In the genomic region with DNA sequence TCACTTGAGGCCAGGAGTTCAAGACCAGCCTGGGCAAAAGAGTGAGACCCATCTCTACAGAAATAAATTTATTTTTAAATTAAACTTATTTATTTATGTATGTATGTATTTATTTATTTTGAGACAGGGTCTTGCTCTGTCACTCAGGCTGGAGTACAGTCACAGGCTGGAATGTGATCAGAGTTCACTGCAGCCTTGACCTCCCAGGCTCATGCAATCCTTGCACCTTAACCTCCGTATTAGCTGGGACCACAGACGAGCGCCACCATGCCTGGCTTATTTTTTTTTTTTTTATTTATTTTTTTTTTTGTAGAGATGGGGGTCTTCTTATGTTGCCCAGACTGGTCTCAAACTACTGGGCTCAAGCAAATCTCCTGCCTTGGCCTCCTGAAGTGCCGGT, we compare ENCODE assay signal across 30 cellular contexts.
"Had no signal": no experiment of that assay in that cellular context is flagged by ENCODE, and none has a peak within 500 bp of the region (broad histone marks: within the 10 kb centered on the region; RNA-seq: fewer than 3 reads in every experiment).

No MANE protein-coding gene starts in this region.

- H3K36me3 ChIP-seq: neutrophil, pancreas, prostate gland, spleen, suprapubic skin, tibial artery, transverse colon, upper lobe of right lung, uterus had no signal

- H3K36me3 Mint-ChIP-seq: naive B cell; naive thymus-derived CD8-positive, alpha-beta T cell; natural killer cell treated with Interleukin-12 subunit alpha and Interleukin-12 subunit beta and Interleukin-15 and Interleukin-18, amount 100 ng/mL, for 72 hours; stimulated activated memory B cell treated with anti-CD40 and anti-IgM and Interleukin-4, amounts not matched to agents 10 μg/mL and 1 μg/mL and 100 μg/mL, for 72 hours; type B pancreatic cell had no signal

- H3K4me3 Mint-ChIP-seq: natural killer cell treated with Interleukin-12 subunit alpha and Interleukin-12 subunit beta and Interleukin-15 and Interleukin-18, amount 100 ng/mL, for 72 hours; nephron progenitor cell; neural crest cell; stimulated activated memory B cell treated with anti-CD40 and anti-IgM and Interleukin-4, amounts not matched to agents 10 μg/mL and 1 μg/mL and 100 μg/mL, for 72 hours; stimulated activated naive CD8-positive, alpha-beta T cell treated with anti-CD3 and anti-CD28 coated beads, Interleukin-15, amount 100 ng/mL, for 72 hours; type B pancreatic cell had no signal

- DNase-seq: naive B cell; naive thymus-derived CD8-positive, alpha-beta T cell; nephron progenitor cell; nucleus accumbens; pancreas; right cardiac atrium; spleen; stimulated activated CD4-positive, alpha-beta T cell treated with anti-CD3 and anti-CD28 coated beads, Interleukin-12 subunit alpha, Interleukin-12 subunit beta, amount 100 ng/mL, for 4 hours; stimulated activated CD4-positive, alpha-beta T cell treated with anti-CD3 and anti-CD28 coated beads, Interleukin-1b, Interleukin-23, amount 100 ng/mL, for 48 hours; stimulated activated CD4-positive, alpha-beta T cell treated with anti-CD3 and anti-CD28 coated beads, Interleukin-4, amount 100 ng/mL, for 1 hour; stimulated activated CD4-positive, alpha-beta T cell treated with anti-CD3 and anti-CD28 coated beads, Interleukin-4, amount 100 ng/mL, for 4 hours; stimulated activated CD8-positive, alpha-beta memory T cell treated with anti-CD3 and anti-CD28 coated beads, Interleukin-4, amount 100 ng/mL, for 48 hours; stimulated activated naive CD4-positive, alpha-beta T cell; stimulated activated naive CD8-positive, alpha-beta T cell treated with anti-CD3 and anti-CD28 coated beads, Interleukin-15, amount 100 ng/mL, for 72 hours; stimulated activated naive CD8-positive, alpha-beta T cell treated with anti-CD3 and anti-CD28 coated beads, Interleukin-15, Interleukin-2, amounts not matched to agents 100 U/mL and 50 U/mL, for 24 hours; substantia nigra; testis; tibial artery; transverse colon; upper lobe of right lung; uterus had no signal

- H3K4me3 ChIP-seq: pancreas, prostate gland, smooth muscle cell, spleen, suprapubic skin, testis, tibial artery, transverse colon, upper lobe of right lung, uterus had no signal

- ATAC-seq: naive thymus-derived CD8-positive, alpha-beta T cell; natural killer cell treated with Interleukin-12 subunit alpha and Interleukin-12 subunit beta and Interleukin-15 and Interleukin-18, amount 100 ng/mL, for 72 hours; pancreas; right cardiac atrium; sciatic nerve; stimulated activated memory B cell treated with anti-CD40 and anti-IgM and Interleukin-4, amounts not matched to agents 10 μg/mL and 1 μg/mL and 100 μg/mL, for 72 hours; stimulated activated naive CD8-positive, alpha-beta T cell treated with anti-CD3 and anti-CD28 coated beads, Interleukin-15, amount 100 ng/mL, for 72 hours; stimulated activated naive CD8-positive, alpha-beta T cell treated with anti-CD3 and anti-CD28 coated beads, Interleukin-15, Interleukin-2, amounts not matched to agents 100 U/mL and 50 U/mL, for 24 hours; upper lobe of right lung had no signal

- H3K27me3 ChIP-seq: pancreas, suprapubic skin, testis, transverse colon, upper lobe of right lung, uterus had no signal

- H3K27ac Mint-ChIP-seq: naive B cell; natural killer cell treated with Interleukin-12 subunit alpha and Interleukin-12 subunit beta and Interleukin-15 and Interleukin-18, amount 100 ng/mL, for 72 hours; stimulated activated memory B cell treated with anti-CD40 and anti-IgM and Interleukin-4, amounts not matched to agents 10 μg/mL and 1 μg/mL and 100 μg/mL, for 72 hours; stimulated activated naive CD8-positive, alpha-beta T cell treated with anti-CD3 and anti-CD28 coated beads, Interleukin-15, amount 100 ng/mL, for 72 hours; type B pancreatic cell had no signal

- H3K27ac ChIP-seq: neutrophil, pancreas, prostate gland, spleen, suprapubic skin, testis, tibial artery, transverse colon, upper lobe of right lung, uterus had no signal

- H3K27me3 Mint-ChIP-seq: type B pancreatic cell had no signal

- H3K9me3 ChIP-seq: neutrophil, pancreas, prostate gland, spleen, suprapubic skin, testis, tibial artery, transverse colon, upper lobe of right lung, uterus had no signal

- H3K9me3 Mint-ChIP-seq: naive B cell; naive thymus-derived CD8-positive, alpha-beta T cell; natural killer cell treated with Interleukin-12 subunit alpha and Interleukin-12 subunit beta and Interleukin-15 and Interleukin-18, amount 100 ng/mL, for 72 hours; nephron progenitor cell; neural crest cell; stimulated activated memory B cell treated with anti-CD40 and anti-IgM and Interleukin-4, amounts not matched to agents 10 μg/mL and 1 μg/mL and 100 μg/mL, for 72 hours; stimulated activated naive CD8-positive, alpha-beta T cell treated with anti-CD3 and anti-CD28 coated beads, Interleukin-15, amount 100 ng/mL, for 72 hours; type B pancreatic cell had no signal
